ENCODE assay signal across 21 cellular contexts in the genomic region with DNA sequence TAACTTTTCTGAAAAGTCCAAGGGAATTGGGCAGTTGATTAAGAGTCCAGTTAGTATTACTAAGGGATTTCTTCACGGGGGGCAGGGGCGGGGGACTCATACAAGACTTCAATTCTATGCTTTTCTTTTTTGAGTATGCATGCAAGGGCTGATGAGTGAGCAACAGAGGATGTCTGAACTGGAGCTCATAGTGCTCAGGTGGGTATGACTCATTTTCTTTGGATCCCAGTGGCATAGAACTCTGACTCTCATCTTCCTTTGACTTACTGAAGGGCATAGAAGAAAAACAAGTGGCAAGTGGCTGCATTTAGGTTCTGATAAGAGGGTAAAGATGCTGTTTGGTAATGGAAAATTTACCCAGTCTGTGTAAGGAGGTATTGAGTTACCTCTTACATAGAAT.
"Had no signal": no experiment of that assay in that cellular context is flagged by ENCODE, and none has a peak within 500 bp of the region (broad histone marks: within the 10 kb centered on the region; RNA-seq: fewer than 3 reads in every experiment).

No MANE protein-coding gene starts in this region.

- H3K27me3 Mint-ChIP-seq: activated CD4-positive, alpha-beta T cell treated with anti-CD3 and anti-CD28 coated beads for 36 hours; activated CD8-positive, alpha-beta T cell treated with anti-CD3 and anti-CD28 coated beads for 36 hours; activated naive CD4-positive, alpha-beta T cell treated with anti-CD3 and anti-CD28 coated beads, Interleukin-2, amount 10 ng/mL, durations not matched to agents 7 days and 5 days; activated naive CD8-positive, alpha-beta T cell treated with anti-CD3 and anti-CD28 coated beads for 36 hours had no signal

- DNase-seq: activated CD4-positive, alpha-beta T cell treated with anti-CD3 and anti-CD28 coated beads for 36 hours; activated CD4-positive, CD25-positive, alpha-beta regulatory T cell; activated CD8-positive, alpha-beta memory T cell treated with anti-CD3 and anti-CD28 coated beads, Interleukin-2, amount 50 U/mL, for 4 hours; activated CD8-positive, alpha-beta T cell treated with anti-CD3 and anti-CD28 coated beads for 36 hours; activated gamma-delta T cell treated with Interleukin-2 at 50 U/mL for 16 hours; activated naive CD4-positive, alpha-beta T cell treated with anti-CD3 and anti-CD28 coated beads, Interleukin-2, amount 10 ng/mL, durations not matched to agents 7 days and 5 days; activated naive CD8-positive, alpha-beta T cell treated with anti-CD3 and anti-CD28 coated beads for 36 hours; activated T-cell treated with anti-CD3 and anti-CD28 coated beads, Interleukin-2, amount 50 U/mL, for 72 hours; brain microvascular endothelial cell; Kasumi-1; KBM-7; NCI-H1105 treated with DMSO at 0.1 percent for 48 hours; NCI-H1436 treated with DMSO at 0.1 percent for 48 hours; NCI-H187; NCI-H510A treated with DMSO at 0.1 percent for 48 hours; PC-3; Right ventricle myocardium superior; SJCRH30; SK-N-SH; T-helper 1 cell had no signal

- H3K27me3 ChIP-seq: brain microvascular endothelial cell, SJCRH30 had no signal

- H3K4me3 ChIP-seq: SJCRH30 had no signal

- H3K4me3 Mint-ChIP-seq: activated CD4-positive, alpha-beta T cell treated with anti-CD3 and anti-CD28 coated beads for 36 hours; activated CD8-positive, alpha-beta T cell treated with anti-CD3 and anti-CD28 coated beads for 36 hours; activated naive CD4-positive, alpha-beta T cell treated with anti-CD3 and anti-CD28 coated beads, Interleukin-2, amount 10 ng/mL, durations not matched to agents 7 days and 5 days; activated naive CD8-positive, alpha-beta T cell treated with anti-CD3 and anti-CD28 coated beads for 36 hours; activated T-cell treated with anti-CD3 and anti-CD28 coated beads, Interleukin-2, amount 50 U/mL, for 72 hours had no signal

- H3K27ac Mint-ChIP-seq: activated CD4-positive, alpha-beta T cell treated with anti-CD3 and anti-CD28 coated beads for 36 hours; activated CD8-positive, alpha-beta T cell treated with anti-CD3 and anti-CD28 coated beads for 36 hours; activated naive CD4-positive, alpha-beta T cell treated with anti-CD3 and anti-CD28 coated beads, Interleukin-2, amount 10 ng/mL, durations not matched to agents 7 days and 5 days; activated naive CD8-positive, alpha-beta T cell treated with anti-CD3 and anti-CD28 coated beads for 36 hours; activated T-cell treated with anti-CD3 and anti-CD28 coated beads, Interleukin-2, amount 50 U/mL, for 72 hours; activated T-helper 2 cell treated with anti-CD3 and anti-CD28 coated beads, Interferon-gamma antibody, Interleukin-2, Interleukin-4, amounts not matched to agents 10 μg/mL and 5 μg/mL and 100 μg/mL, durations not matched to agents 14 hours and 24 hours and 36 hours had no signal

- ATAC-seq: activated CD4-positive, alpha-beta T cell treated with anti-CD3 and anti-CD28 coated beads for 36 hours; activated CD8-positive, alpha-beta T cell treated with anti-CD3 and anti-CD28 coated beads for 36 hours; activated T-cell treated with anti-CD3 and anti-CD28 coated beads, Interleukin-2, amount 50 U/mL, for 72 hours; PC-3 had no signal

- H3K4me1 Mint-ChIP-seq: activated CD4-positive, alpha-beta T cell treated with anti-CD3 and anti-CD28 coated beads for 36 hours; activated naive CD4-positive, alpha-beta T cell treated with anti-CD3 and anti-CD28 coated beads, Interleukin-2, amount 10 ng/mL, durations not matched to agents 7 days and 5 days; activated naive CD8-positive, alpha-beta T cell treated with anti-CD3 and anti-CD28 coated beads for 36 hours had no signal

- H3K36me3 Mint-ChIP-seq: activated naive CD4-positive, alpha-beta T cell treated with anti-CD3 and anti-CD28 coated beads, Interleukin-2, amount 10 ng/mL, durations not matched to agents 7 days and 5 days; activated naive CD8-positive, alpha-beta T cell treated with anti-CD3 and anti-CD28 coated beads for 36 hours had no signal

- H3K36me3 ChIP-seq: brain microvascular endothelial cell, SJCRH30 had no signal
